9 cellular contexts compared by ENCODE assay signal in the genomic region with DNA sequence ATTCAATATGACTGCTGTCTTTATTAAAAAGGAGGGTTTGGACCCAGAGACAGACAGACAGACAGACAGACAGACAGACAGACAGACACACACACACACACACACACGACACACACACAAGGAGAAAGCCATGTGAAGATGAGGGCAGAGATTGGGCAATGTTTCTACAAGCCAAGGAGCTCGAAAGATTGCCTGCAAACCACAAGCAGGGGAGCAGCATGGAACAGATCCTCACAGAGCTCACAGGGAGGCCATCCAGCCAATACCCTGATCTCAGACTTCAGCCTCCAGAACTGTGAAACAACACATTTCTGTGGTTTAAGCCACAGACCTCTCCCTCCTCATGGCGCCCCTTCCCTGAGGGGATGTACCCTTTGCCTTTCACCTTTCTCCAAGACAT. TPM values are rescaled to one million over a fixed set of nuclear protein-coding genes. Genes with fewer than 3 reads are reported as not detected.
DNase-seq lines count a peak whose midpoint lies in the region; ATAC-seq and TF ChIP-seq lines count a peak whose summit lies in the region.
"Had no signal": no experiment of that assay in that cellular context is flagged by ENCODE, and none has a peak within 500 bp of the region (broad histone marks: within the 10 kb centered on the region; RNA-seq: fewer than 3 reads in every experiment).

No MANE protein-coding gene starts in this region.

- H3K36me3 ChIP-seq in heart left ventricle: no peaks in the 10 kb centered on the region
- H3K36me3 ChIP-seq: neural progenitor cell had no signal

- no peak for TF ChIP-seq CTCF in heart left ventricle (IDR thresholded peaks at IDR 0.05)

- no peaks in the 10 kb centered on the region for H3K9me3 ChIP-seq in heart left ventricle

- H3K4me1 ChIP-seq in heart left ventricle: peaks cover 0 to 12% (median 2%) of the 10 kb centered on the region in 12 donors
- H3K4me1 ChIP-seq: neural progenitor cell had no signal

- 69 to 82% (median 79%) methylated on average over 3 of the region's 3 CpGs for WGBS in heart left ventricle, 4 donors

- DNase-seq in heart left ventricle (no peak), Right ventricle myocardium superior (no peak), amniotic epithelial cell (ENCODE audit: low read depth) (peak; percentile 100), islet precursor cell (peak; percentile 72), ureter (ENCODE audit: low spot score) (peak; percentile 6)
- no peak for DNase-seq in stimulated activated CD4-positive, alpha-beta T cell treated with anti-CD3 and anti-CD28 coated beads, Interleukin-2, amount 100 ng/mL, for 48 hours
- no peak for DNase-seq in stimulated activated CD4-positive, alpha-beta T cell treated with anti-CD3 and anti-CD28 coated beads, Interleukin-12 subunit alpha, Interleukin-12 subunit beta, amount 100 ng/mL, for 4 hours

- H3K27me3 ChIP-seq in heart left ventricle: no peaks in the 10 kb centered on the region
- H3K27me3 ChIP-seq: neural progenitor cell had no signal

- no peak for TF ChIP-seq POLR2A in heart left ventricle (IDR thresholded peaks at IDR 0.05)

- intact Hi-C loops in heart left ventricle (cut with DNase I): no loop called here
- intact Hi-C loops in Right ventricle myocardium superior (cut with DNase I): loop anchor here (10.0 kb wide), 1 partner anchor 72 kb away; no protein-coding TSS in a partner anchor

- no peak overlapping the region for H3K4me3 ChIP-seq in heart left ventricle
- H3K4me3 ChIP-seq: neural progenitor cell had no signal

- ATAC-seq in heart left ventricle (peak in 1 of 4 donors; percentile 38), Right ventricle myocardium superior (ENCODE audit: poor library complexity) (no peak), HG03521 (IDR thresholded peaks at IDR 0.05; ENCODE audit: unreplicated experiment) (no peak)

- peak overlapping the region in 8 of 12 donors; percentile 27 to 77 (median 52) for H3K27ac ChIP-seq in heart left ventricle
- H3K27ac ChIP-seq: neural progenitor cell had no signal

RNA-seq across cellular contexts. Expression of gene ABHD2, which starts 35.8 kb away (rescaled TPM):
- total RNA-seq in heart left ventricle: 100 to 1,000 TPM in 6 of 9 donors, 10 to 100 TPM in 3; 53.4 to 243 (median 128) TPM
- polyA plus RNA-seq in heart left ventricle: 100 to 1,000 TPM in 1 of 2 donors, 1 to 10 TPM in 1; 8.6 to 112 TPM
- total RNA-seq in Right ventricle myocardium superior: 59.4 TPM
- 134 TPM for total RNA-seq in ureter

Comparison
In these comparisons a context has a peak if more than half of its experiments do, and no peak if none do; other contexts are left out.
1. DNase-seq: peak in amniotic epithelial cell (single experiment), islet precursor cell (single experiment) and ureter (single experiment); none in heart left ventricle (0 of 5), Right ventricle myocardium superior (single experiment), stimulated activated CD4-positive, alpha-beta T cell treated with anti-CD3 and anti-CD28 coated beads, Interleukin-2, amount 100 ng/mL, for 48 hours (0 of 2) and stimulated activated CD4-positive, alpha-beta T cell treated with anti-CD3 and anti-CD28 coated beads, Interleukin-12 subunit alpha, Interleukin-12 subunit beta, amount 100 ng/mL, for 4 hours (single experiment).